In the genomic region with DNA sequence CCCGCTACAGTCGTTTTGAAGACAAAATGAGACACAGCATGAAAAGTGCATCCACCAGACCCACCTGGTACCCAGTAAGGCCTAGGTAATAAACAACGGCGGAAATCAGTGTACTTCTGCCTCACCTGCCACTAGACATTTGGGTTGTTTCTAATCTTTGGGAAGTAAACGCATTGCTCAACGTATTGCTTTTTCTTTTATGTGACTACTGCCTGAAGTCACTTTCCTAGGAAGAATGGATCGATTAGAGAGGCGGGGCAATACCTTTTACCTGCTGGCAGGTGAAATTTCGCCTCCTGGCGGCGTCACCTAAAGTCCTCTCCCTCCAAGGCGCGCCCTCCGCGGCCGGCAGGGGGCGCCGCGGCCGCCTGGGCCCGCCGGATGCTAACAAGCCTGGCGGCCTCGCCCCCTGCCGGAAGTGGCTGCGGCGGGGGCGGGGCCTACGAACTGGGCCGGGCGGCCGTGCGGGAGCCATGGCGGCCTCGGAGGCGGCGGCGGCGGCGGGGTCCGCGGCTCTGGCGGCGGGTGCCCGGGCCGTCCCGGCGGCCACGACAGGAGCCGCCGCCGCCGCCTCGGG, we compare ENCODE assay signal across 8 cellular contexts. TPM values are rescaled to one million over a fixed set of nuclear protein-coding genes. Genes with fewer than 3 reads are reported as not detected.
A peak's percentile ranks its signal among the peaks of the same experiment; 100 is the strongest.
DNase-seq lines count a peak whose midpoint lies in the region; ATAC-seq, FAIRE-seq and TF ChIP-seq lines count a peak whose summit lies in the region.

A gene with protein sequence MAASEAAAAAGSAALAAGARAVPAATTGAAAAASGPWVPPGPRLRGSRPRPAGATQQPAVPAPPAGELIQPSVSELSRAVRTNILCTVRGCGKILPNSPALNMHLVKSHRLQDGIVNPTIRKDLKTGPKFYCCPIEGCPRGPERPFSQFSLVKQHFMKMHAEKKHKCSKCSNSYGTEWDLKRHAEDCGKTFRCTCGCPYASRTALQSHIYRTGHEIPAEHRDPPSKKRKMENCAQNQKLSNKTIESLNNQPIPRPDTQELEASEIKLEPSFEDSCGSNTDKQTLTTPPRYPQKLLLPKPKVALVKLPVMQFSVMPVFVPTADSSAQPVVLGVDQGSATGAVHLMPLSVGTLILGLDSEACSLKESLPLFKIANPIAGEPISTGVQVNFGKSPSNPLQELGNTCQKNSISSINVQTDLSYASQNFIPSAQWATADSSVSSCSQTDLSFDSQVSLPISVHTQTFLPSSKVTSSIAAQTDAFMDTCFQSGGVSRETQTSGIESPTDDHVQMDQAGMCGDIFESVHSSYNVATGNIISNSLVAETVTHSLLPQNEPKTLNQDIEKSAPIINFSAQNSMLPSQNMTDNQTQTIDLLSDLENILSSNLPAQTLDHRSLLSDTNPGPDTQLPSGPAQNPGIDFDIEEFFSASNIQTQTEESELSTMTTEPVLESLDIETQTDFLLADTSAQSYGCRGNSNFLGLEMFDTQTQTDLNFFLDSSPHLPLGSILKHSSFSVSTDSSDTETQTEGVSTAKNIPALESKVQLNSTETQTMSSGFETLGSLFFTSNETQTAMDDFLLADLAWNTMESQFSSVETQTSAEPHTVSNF (plus strand): TSS at position 445 of the 577 bp plus-strand sequence. CDS start 29 bp downstream, at position 474.

- DNase-seq in CMK (ENCODE audit: low read depth) (peak; percentile 59), HTR-8/SVneo (ENCODE audit: insufficient read length, low spot score) (peak; percentile 91), NT2/D1 (ENCODE audit: low read depth, low spot score) (peak; percentile 80), endothelial cell of umbilical vein (ENCODE audit: low read depth, low spot score) (peak; percentile 77), midbrain (lab: John Stamatoyannopoulos, UW) (peak; percentile 90)
- peak; percentile 90 for DNase-seq in activated CD8-positive, alpha-beta memory T cell treated with anti-CD3 and anti-CD28 coated beads, Interleukin-2, amount 50 U/mL, for 4 hours
- DNase-seq in stimulated activated CD8-positive, alpha-beta memory T cell treated with anti-CD3 and anti-CD28 coated beads, Interleukin-15, amount 100 ng/mL, for 48 hours (ENCODE audit: low read depth in 2 of 2), result peak; percentile 77 to 80

- H3K27ac ChIP-seq in endothelial cell of umbilical vein (ENCODE audit: insufficient read depth, low read depth, low read length), result peak within 1 kb of the TSS; percentile 61

- peak; percentile 89 to 96 for TF ChIP-seq CTCF in endothelial cell of umbilical vein (IDR thresholded peaks at IDR 0.05; ENCODE audit: extremely low read depth in 1 of 2, insufficient read depth in 1 of 2, low read depth in 1 of 2, low read length in 2 of 2)

- intact Hi-C loops in endothelial cell of umbilical vein (cut with micrococcal nuclease), result loop anchor here (1.0 to 5.0 kb wide), 5 partner anchors 28 to 703 kb away; a partner anchor contains a TSS

- H3K27me3 ChIP-seq in NT2/D1 (ENCODE audit: insufficient read depth, insufficient read length), result no peaks in the 10 kb centered on the region
- H3K27me3 ChIP-seq in endothelial cell of umbilical vein (ENCODE audit: control insufficient read depth in 2 of 2, insufficient read depth in 2 of 2, low read length in 2 of 2), result no peaks in the 10 kb centered on the region

- FAIRE-seq in HTR-8/SVneo (lab: Jason Lieb, UNC) (peak; percentile 93), endothelial cell of umbilical vein (lab: Jason Lieb, UNC) (peak; percentile 48)

- H3K9ac ChIP-seq in NT2/D1 (ENCODE audit: insufficient read length, low read depth), result peak within 1 kb of the TSS; percentile 92
- peak within 1 kb of the TSS; percentile 84 for H3K9ac ChIP-seq in endothelial cell of umbilical vein (replicated peaks; ENCODE audit: extremely low read depth, insufficient read depth, low read length)

- peaks cover 13% of the 10 kb centered on the region for H3K9me3 ChIP-seq in NT2/D1 (ENCODE audit: insufficient read depth, low read length)
- H3K9me3 ChIP-seq in endothelial cell of umbilical vein (replicated peaks; ENCODE audit: control insufficient read depth, insufficient read depth, low read length), result no peaks in the 10 kb centered on the region

- H2AFZ ChIP-seq in endothelial cell of umbilical vein (ENCODE audit: low read depth, low read length), result peak within 1 kb of the TSS; percentile 81

- BruUV-seq in endothelial cell of umbilical vein (replicated peaks; lab: Mats Ljungman, UMichigan), result no TSS peak

- peak within 1 kb of the TSS; percentile 81 for H3K4me2 ChIP-seq in endothelial cell of umbilical vein (ENCODE audit: insufficient read depth, low read length)

- peak; percentile 72 for ATAC-seq in GM19468 (IDR thresholded peaks at IDR 0.05; ENCODE audit: extremely low read depth, unreplicated experiment)

- no peaks in the 10 kb centered on the region for H3K9me1 ChIP-seq in endothelial cell of umbilical vein (replicated peaks; ENCODE audit: control insufficient read depth, extremely low read depth, insufficient read depth, low read length)

- H3K36me3 ChIP-seq in NT2/D1 (ENCODE audit: insufficient read depth, insufficient read length, low read length) (peaks cover 54% of the 10 kb centered on the region), endothelial cell of umbilical vein (ENCODE audit: control insufficient read depth in 2 of 2, extremely low read depth in 1 of 2, insufficient read depth in 2 of 2, low read length in 2 of 2) (peaks cover 0 to 5% of the 10 kb centered on the region in 2 experiments)

- dilution Hi-C loops in endothelial cell of umbilical vein (cut with MboI; ENCODE audit: extremely low pct_ligation_motif_present, low sequenced_read_pairs), result no loop called here

- H3K4me3 ChIP-seq in NT2/D1 (ENCODE audit: insufficient read length, low read depth) (peak within 1 kb of the TSS; percentile 81), endothelial cell of umbilical vein (replicated peaks in 1 of 3; ENCODE audit: insufficient read depth in 1 of 3, low read depth in 1 of 3, low read length in 3 of 3) (peak within 1 kb of the TSS; percentile 61 to 69 (median 69))

- no peaks in the 10 kb centered on the region for H3K4me1 ChIP-seq in NT2/D1 (ENCODE audit: insufficient read depth, insufficient read length)
- peaks cover 11% of the 10 kb centered on the region for H3K4me1 ChIP-seq in endothelial cell of umbilical vein (ENCODE audit: control insufficient read depth, extremely low read depth, insufficient read depth, low read length)

- H4K20me1 ChIP-seq in endothelial cell of umbilical vein (replicated peaks; ENCODE audit: control insufficient read depth, extremely low read depth, insufficient read depth, low read length), result no peaks in the 10 kb centered on the region

- peaks cover 30% of the 10 kb centered on the region for H3K79me2 ChIP-seq in endothelial cell of umbilical vein (ENCODE audit: control insufficient read depth, insufficient read depth, low read length)

- POLR2A ChIA-PET in endothelial cell of umbilical vein (lab: Charles Lee), result no interaction called here

- no peak for TF ChIP-seq POLR2A in endothelial cell of umbilical vein (IDR thresholded peaks at IDR 0.05; ENCODE audit: low read depth, low read length)

- CTCF ChIA-PET in endothelial cell of umbilical vein (lab: Charles Lee), result interaction anchor here (0.6 to 5.3 kb wide), 56 partner anchors 9 to 839 kb away, joined by 3 to 36 read pairs (median 5); a partner anchor contains a TSS

TF ChIP-seq in endothelial cell of umbilical vein, 7 proteins besides CTCF, POLR2A, EP300 and RAD21:
- TF ChIP-seq EZH2 (IDR thresholded peaks at IDR 0.05; ENCODE audit: borderline replicate concordance, low read depth, low read length, severe bottlenecking), result no peak
- no peak for TF ChIP-seq FOS (IDR thresholded peaks at IDR 0.05; ENCODE audit: borderline replicate concordance, insufficient read depth, low read length)
- no peak for TF ChIP-seq GATA2 (IDR thresholded peaks at IDR 0.05; ENCODE audit: insufficient read depth, insufficient read length, low read depth, low read length)
- no peak for TF ChIP-seq MYC (IDR thresholded peaks at IDR 0.05; ENCODE audit: low read depth, low read length)
- peak; percentile 85 for TF ChIP-seq POLR2AphosphoS5 (IDR thresholded peaks at IDR 0.05; ENCODE audit: insufficient read depth, low read depth, low read length)
- no peak for TF ChIP-seq JUN (IDR thresholded peaks at IDR 0.05; ENCODE audit: borderline replicate concordance, insufficient read depth, insufficient read length, low read depth)

RNA-seq across cellular contexts. Expression of the gene that starts here (rescaled TPM):
- 22.4 and 25.3 TPM in 2 replicates for total RNA-seq in endothelial cell of umbilical vein
- polyA plus RNA-seq in endothelial cell of umbilical vein, result 15.0 and 15.8 TPM in 2 replicates
- polyA plus RNA-seq in endothelial cell of umbilical vein (2011; cell fraction: cytosol; rRNA removed), result 14.2 and 15.8 TPM in 2 replicates
- 14.1 and 17.2 TPM in 2 replicates for polyA plus RNA-seq in endothelial cell of umbilical vein (2011; cell fraction: nucleus; rRNA removed)
- 16.6 and 22.5 TPM in 2 replicates for polyA plus RNA-seq in endothelial cell of umbilical vein (2012)
- polyA minus RNA-seq in endothelial cell of umbilical vein, result 27.0 and 30.2 TPM in 2 replicates
- 32.6 TPM for polyA minus RNA-seq in endothelial cell of umbilical vein (2011; cell fraction: cytosol; rRNA and poly(A)+ RNA removed)
- polyA minus RNA-seq in endothelial cell of umbilical vein (2011; cell fraction: nucleus; rRNA and poly(A)+ RNA removed), result 15.1 and 21.4 TPM in 2 replicates

Comparison
In these comparisons a context has a peak if more than half of its experiments do, and no peak if none do; other contexts are left out.
1. Peak in every context shown above with its lines: DNase-seq, ATAC-seq, H3K4me3 ChIP-seq and H3K27ac ChIP-seq.